In the genomic region with DNA sequence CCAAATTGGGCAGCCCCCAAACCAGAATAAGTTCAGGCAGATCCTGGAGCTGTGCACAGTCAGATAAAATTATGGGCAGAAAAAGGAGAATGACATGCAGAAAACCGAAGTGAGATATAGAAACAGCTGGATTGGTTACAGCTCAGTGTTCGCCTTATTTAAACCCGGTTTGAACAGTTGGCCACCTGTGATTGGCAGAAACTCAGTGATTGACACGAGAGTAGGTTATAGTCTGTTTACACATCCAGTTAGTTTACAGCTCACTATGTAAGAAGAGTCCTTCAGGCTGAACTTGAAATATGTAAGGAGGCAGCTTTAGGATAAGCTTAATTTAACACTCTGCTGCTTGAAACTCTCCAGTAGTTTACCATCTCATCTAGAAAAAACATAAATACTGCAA, we compare ENCODE assay signal across 24 cellular contexts.
"Had no signal": no experiment of that assay in that cellular context is flagged by ENCODE, and none has a peak within 500 bp of the region (broad histone marks: within the 10 kb centered on the region; RNA-seq: fewer than 3 reads in every experiment).

No MANE protein-coding gene starts in this region.

- H3K9me3 ChIP-seq: esophagus muscularis mucosa, gastroesophageal sphincter, heart left ventricle, left lung, lower lobe of right lung, mucosa of descending colon had no signal

- H3K4me3 ChIP-seq: coronary artery, dorsolateral prefrontal cortex, esophagus muscularis mucosa, gastroesophageal sphincter, heart left ventricle, hepatocyte, left lung, lower lobe of right lung, mucosa of descending colon had no signal

- DNase-seq: dermis blood vessel endothelial cell; dorsolateral prefrontal cortex; effector CD4-positive, alpha-beta T cell; effector memory CD4-positive, alpha-beta T cell; foreskin keratinocyte; heart left ventricle; hypothalamus; immature natural killer cell; islet precursor cell; kidney; kidney glomerular epithelial cell; left lung; left ventricle myocardium superior; lower lobe of right lung; mesenchymal stem cell; naive B cell had no signal

- H3K4me1 ChIP-seq: esophagus muscularis mucosa, foreskin keratinocyte, gastroesophageal sphincter, left lung, lower lobe of right lung had no signal

- ATAC-seq: foreskin keratinocyte, gastroesophageal sphincter, heart left ventricle, left lung, left ventricle myocardium superior, lower lobe of right lung, mucosa of descending colon had no signal

- FAIRE-seq: colon, endothelial cell of umbilical vein, frontal cortex, kidney had no signal

- H3K27ac ChIP-seq: coronary artery, dorsolateral prefrontal cortex, esophagus muscularis mucosa, foreskin keratinocyte, gastroesophageal sphincter, heart left ventricle, hepatocyte, left lung, lower lobe of right lung had no signal

- H3K36me3 ChIP-seq: gastroesophageal sphincter, heart left ventricle, left lung, lower lobe of right lung had no signal

- H3K27me3 ChIP-seq: esophagus muscularis mucosa, foreskin keratinocyte, gastroesophageal sphincter, heart left ventricle, hepatocyte, left lung had no signal

- H3K79me2 ChIP-seq: hepatocyte had no signal

- H2AFZ ChIP-seq: hepatocyte had no signal

- H3K4me2 ChIP-seq: hepatocyte had no signal
